Comparison of ENCODE assay signal across 8 cellular contexts in the genomic region with DNA sequence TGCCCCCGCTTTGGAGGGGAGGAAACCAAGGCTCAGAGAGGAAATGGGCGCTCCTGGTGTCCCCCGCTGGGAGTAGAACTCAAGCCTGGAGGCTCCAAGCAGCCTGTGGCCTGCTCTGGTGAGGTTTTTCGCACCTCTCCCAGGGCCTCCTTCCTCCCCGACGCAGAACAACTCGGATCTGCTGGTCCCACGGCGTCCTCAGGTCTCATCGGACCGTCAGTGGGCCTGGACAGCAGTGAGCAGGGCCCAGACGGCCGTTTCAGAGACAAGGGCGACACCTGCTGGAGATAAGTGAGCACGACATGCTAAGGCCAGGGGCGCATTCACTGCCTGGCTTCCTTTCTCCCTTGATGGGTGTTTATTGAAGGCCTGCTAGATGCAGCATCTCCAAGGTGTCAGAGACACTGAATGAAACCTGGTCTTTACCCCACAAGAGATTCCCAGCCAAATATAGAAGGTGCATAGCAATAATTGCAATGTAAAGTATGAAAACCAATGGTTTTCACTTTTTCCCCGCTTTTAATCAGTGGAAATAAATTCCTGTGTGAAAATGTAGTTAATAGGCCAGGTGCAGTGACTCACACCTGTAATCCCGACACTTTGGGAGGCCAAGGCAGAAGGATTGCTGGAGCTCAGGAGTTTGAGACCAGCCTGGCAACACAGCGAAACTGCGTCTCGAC. TPM values are rescaled to one million over a fixed set of nuclear protein-coding genes. Genes with fewer than 3 reads are reported as not detected.
A peak's percentile ranks its signal among the peaks of the same experiment; 100 is the strongest.
DNase-seq lines count a peak whose midpoint lies in the region; ATAC-seq and TF ChIP-seq lines count a peak whose summit lies in the region.

No MANE protein-coding gene starts in this region.

- no peaks in the 10 kb centered on the region; the same call in 1 of the 2 replicates for H3K4me1 ChIP-seq in Panc1 (ENCODE audit: control insufficient read depth, insufficient read depth, low read length)

- no TSS peak for BruUV-seq in Panc1 (replicated peaks; lab: Mats Ljungman, UMichigan)

- no peaks in the 10 kb centered on the region for H3K36me3 Mint-ChIP-seq in neural crest cell (ENCODE audit: low read depth)

- ATAC-seq in Panc1 = peak; percentile 97

- POLR2A ChIA-PET in Panc1 (lab: Charles Lee) = no interaction called here

- peaks cover 10% of the 10 kb centered on the region for H3K4me1 Mint-ChIP-seq in neural crest cell

- H3K27me3 ChIP-seq in Panc1 (ENCODE audit: control insufficient read depth, insufficient read depth, low read length) = no peaks in the 10 kb centered on the region

- in situ Hi-C loops in Panc1 (cut with HindIII; ENCODE audit: low pct_unique_long_range_greater_than_20kb, low sequenced_read_pairs) = no loop called here

- H3K9me3 Mint-ChIP-seq in neural crest cell = no peaks in the 10 kb centered on the region

- CTCF ChIA-PET in Panc1 (lab: Charles Lee) = interaction anchor here (1.7 kb wide), 1 partner anchor 253 kb away, joined by 4 read pairs; no protein-coding TSS in a partner anchor

- peak; percentile 87 for TF ChIP-seq CTCF in GM20000 (IDR thresholded peaks at IDR 0.05; ENCODE audit: extremely low read depth, missing control alignments)
- peak; percentile 94 for TF ChIP-seq CTCF in Panc1 (IDR thresholded peaks at IDR 0.05)
- peak; percentile 99 for TF ChIP-seq CTCF in neural crest cell (conservative IDR thresholded peaks at IDR 0.05)

- H3K27me3 Mint-ChIP-seq in neural crest cell (ENCODE audit: low read depth) = peaks cover 15% of the 10 kb centered on the region

- no peak overlapping the region for H3K27ac Mint-ChIP-seq in neural crest cell (ENCODE audit: unreplicated experiment)

- H3K4me3 Mint-ChIP-seq in neural crest cell = no peak overlapping the region

- no peaks in the 10 kb centered on the region for H3K9me3 ChIP-seq in Panc1 (ENCODE audit: control insufficient read depth, insufficient read depth, low read depth, low read length)

- no peak overlapping the region for H3K27ac ChIP-seq in Panc1 (ENCODE audit: low read length)

- no peak overlapping the region for H3K4me3 ChIP-seq in Panc1 (ENCODE audit: low read depth in 2 of 2, low read length in 2 of 2)

- H3K36me3 ChIP-seq in Panc1 (ENCODE audit: control insufficient read depth, insufficient read depth, low read length) = no peaks in the 10 kb centered on the region

- DNase-seq in CD1c-positive myeloid dendritic cell (ENCODE audit: extremely low spot score) = peak; percentile 84
- DNase-seq in GM20000 (ENCODE audit: low spot score) = peak; percentile 84
- peak; percentile 41 for DNase-seq in KG1 (lab: John Stamatoyannopoulos, UW)
- DNase-seq in Panc1 (ENCODE audit: low read depth, low spot score) = no peak
- DNase-seq in activated T-cell treated with anti-CD3 and anti-CD28 coated beads, Interleukin-2, amount 50 U/mL, for 1 hour = peak; percentile 75
- peak; percentile 67 for DNase-seq in fibroblast of peridontal ligament (ENCODE audit: extremely low read depth)
- peak; percentile 85 for DNase-seq in neural crest cell (ENCODE audit: low read depth, low spot score)
- DNase-seq in stromal cell of bone marrow (ENCODE audit: low read depth) = peak; percentile 36

- intact Hi-C loops in Panc1 (cut with micrococcal nuclease; ENCODE audit: unreplicated experiment) = loop anchor here (2.0 kb wide), 1 partner anchor 252 kb away; no protein-coding TSS in a partner anchor

RNA-seq across cellular contexts. Expression of a gene that starts 26.9 kb away (rescaled TPM):
- total RNA-seq in Panc1 (2021; ENCODE audit: unreplicated experiment) = 26.1 TPM
- 17.2 TPM for polyA plus RNA-seq in Panc1 (2012; ENCODE audit: insufficient read length)
- 10.3 and 14.1 TPM in 2 replicates for total RNA-seq in neural crest cell
